9 cellular contexts compared by ENCODE assay signal in the genomic region with DNA sequence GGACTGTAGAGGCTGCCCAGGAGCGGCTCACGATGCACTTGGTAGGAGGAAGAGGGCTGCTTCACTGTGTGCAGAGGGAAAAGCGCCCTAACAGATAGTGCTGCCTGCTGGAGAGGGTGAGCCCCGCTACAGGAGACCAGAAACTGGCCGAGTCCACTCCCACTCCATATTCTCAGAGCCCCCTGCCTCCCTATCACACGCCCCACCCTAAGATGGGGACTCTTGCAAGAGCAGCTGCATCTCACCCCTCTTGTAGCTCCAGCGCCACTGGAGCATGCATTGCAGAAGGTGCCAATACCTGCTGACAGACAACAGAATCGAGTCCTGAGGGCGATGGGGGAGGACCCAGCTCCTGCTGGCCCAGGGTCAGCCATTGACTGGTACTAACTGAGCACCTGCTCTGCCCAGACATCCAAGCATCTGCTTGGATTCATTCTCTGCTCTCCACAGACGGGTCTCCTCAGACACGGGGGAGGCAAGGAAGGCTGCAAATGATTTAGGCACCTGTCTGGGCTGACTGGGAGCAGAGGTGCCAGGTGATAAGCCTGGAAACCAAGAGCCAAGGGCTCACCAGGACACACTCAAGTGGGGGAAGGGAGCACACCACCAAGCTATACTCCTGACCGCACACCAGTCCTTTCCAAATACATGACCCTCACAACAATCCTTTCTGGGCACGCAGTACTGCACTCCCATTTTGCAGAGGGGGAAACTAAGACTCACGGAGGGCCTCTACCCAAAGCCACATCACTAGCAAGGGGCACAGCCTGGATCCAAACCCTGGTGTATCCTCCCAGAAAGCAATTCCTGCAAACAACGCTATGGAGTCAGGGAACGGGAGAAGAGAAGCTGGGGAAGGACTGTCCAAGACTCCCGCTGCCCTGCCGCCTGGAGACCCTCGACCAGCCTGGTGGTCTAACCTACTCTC. TPM values are rescaled to one million over a fixed set of nuclear protein-coding genes. Genes with fewer than 3 reads are reported as not detected.
DNase-seq lines count a peak whose midpoint lies in the region; ATAC-seq and TF ChIP-seq lines count a peak whose summit lies in the region.
"Had no signal": no experiment of that assay in that cellular context is flagged by ENCODE, and none has a peak within 500 bp of the region (broad histone marks: within the 10 kb centered on the region; RNA-seq: fewer than 3 reads in every experiment).

No MANE protein-coding gene starts in this region.

- intact Hi-C loops in activated B cell treated with CpG ODN at 0.5 μM for 24 hours (cut with micrococcal nuclease): loop anchor here (5.0 to 10.0 kb wide), 2 partner anchors 302 to 689 kb away; a partner anchor contains a TSS

- peak overlapping the region; percentile 98 for H3K4me3 Mint-ChIP-seq in activated B cell treated with CpG ODN at 0.5 μM for 24 hours
- H3K4me3 Mint-ChIP-seq in stimulated activated memory B cell treated with anti-CD40 and anti-IgM and Interleukin-4, amounts not matched to agents 10 μg/mL and 1 μg/mL and 100 μg/mL, for 72 hours: peak overlapping the region; percentile 99

- H3K27me3 ChIP-seq in HL-60 (ENCODE audit: insufficient read depth, poor library complexity, severe bottlenecking) (no peaks in the 10 kb centered on the region), iPS DF 6.9 (ENCODE audit: control insufficient read depth, insufficient read depth, low read length) (no peaks in the 10 kb centered on the region)

- peaks cover 59% of the 10 kb centered on the region for H3K4me1 Mint-ChIP-seq in activated B cell treated with CpG ODN at 0.5 μM for 24 hours
- peaks cover 58% of the 10 kb centered on the region for H3K4me1 Mint-ChIP-seq in stimulated activated memory B cell treated with anti-CD40 and anti-IgM and Interleukin-4, amounts not matched to agents 10 μg/mL and 1 μg/mL and 100 μg/mL, for 72 hours

- H3K27ac Mint-ChIP-seq in activated B cell treated with CpG ODN at 0.5 μM for 24 hours: peak overlapping the region; percentile 89
- peak overlapping the region; percentile 90 for H3K27ac Mint-ChIP-seq in stimulated activated memory B cell treated with anti-CD40 and anti-IgM and Interleukin-4, amounts not matched to agents 10 μg/mL and 1 μg/mL and 100 μg/mL, for 72 hours

- POLR2A ChIA-PET in activated B cell treated with CpG ODN at 0.5 μM for 24 hours (lab: Charles Lee): interaction anchor here (0.8 to 2.6 kb wide), 5 partner anchors 32 to 437 kb away, joined by 3 to 24 read pairs (median 4); a partner anchor contains a TSS

- TF ChIP-seq CTCF in HL-60 (IDR thresholded peaks at IDR 0.05; ENCODE audit: insufficient read depth, low read length) (no peak), activated B cell treated with CpG ODN at 0.5 μM for 24 hours (IDR thresholded peaks at IDR 0.05) (no peak)

- H3K4me1 ChIP-seq in iPS DF 6.9 (ENCODE audit: control insufficient read depth, insufficient read depth, low read length): peaks cover 2% of the 10 kb centered on the region; the same call in 1 of the 2 replicates

- WGBS in iPS DF 6.9 (ENCODE audit: insufficient coverage, insufficient read length): no CpG with 5 or more reads among the region's 19 CpGs

- no peaks in the 10 kb centered on the region for H3K27me3 Mint-ChIP-seq in activated B cell treated with CpG ODN at 0.5 μM for 24 hours
- H3K27me3 Mint-ChIP-seq in stimulated activated memory B cell treated with anti-CD40 and anti-IgM and Interleukin-4, amounts not matched to agents 10 μg/mL and 1 μg/mL and 100 μg/mL, for 72 hours: no peaks in the 10 kb centered on the region

- peak in 1 of 2 experiments; percentile 44 for DNase-seq in HL-60 (ENCODE audit: low read depth in 1 of 2, low spot score in 1 of 2)
- no peak for DNase-seq in activated B cell treated with CpG ODN at 0.5 μM for 24 hours
- DNase-seq in iPS DF 6.9 (ENCODE audit: low read depth, low spot score): no peak
- DNase-seq in AG20443 (ENCODE audit: low spot score): no peak
- no peak for DNase-seq in effector CD8-positive, alpha-beta T cell (lab: John Stamatoyannopoulos, UW)
- DNase-seq: NCI-H2107 had no signal

- H3K36me3 Mint-ChIP-seq in activated B cell treated with CpG ODN at 0.5 μM for 24 hours (ENCODE audit: low read depth): peaks cover 2% of the 10 kb centered on the region
- H3K36me3 Mint-ChIP-seq in stimulated activated memory B cell treated with anti-CD40 and anti-IgM and Interleukin-4, amounts not matched to agents 10 μg/mL and 1 μg/mL and 100 μg/mL, for 72 hours: no peaks in the 10 kb centered on the region

- CTCF ChIA-PET in activated B cell treated with CpG ODN at 0.5 μM for 24 hours (lab: Charles Lee): interaction anchor here (1.2 to 1.3 kb wide), 2 partner anchors 34 to 93 kb away, joined by 4 read pairs; a partner anchor contains a TSS

- no peaks in the 10 kb centered on the region for H3K36me3 ChIP-seq in iPS DF 6.9 (ENCODE audit: control insufficient read depth, insufficient read depth, low read length)

- H3K27ac ChIP-seq in HL-60 (replicated peaks) (peak overlapping the region; percentile 78), iPS DF 6.9 (ENCODE audit: low read length) (no peak overlapping the region)

- peak overlapping the region; percentile 87 for H3K4me3 ChIP-seq in HL-60 (replicated peaks; ENCODE audit: insufficient read depth, low read length)
- peak overlapping the region; percentile 94; the same call in 1 of the 2 replicates for H3K4me3 ChIP-seq in iPS DF 6.9 (ENCODE audit: low read length)

- ATAC-seq in activated B cell treated with CpG ODN at 0.5 μM for 24 hours (ENCODE audit: low read depth): no peak
- no peak for ATAC-seq in stimulated activated memory B cell treated with anti-CD40 and anti-IgM and Interleukin-4, amounts not matched to agents 10 μg/mL and 1 μg/mL and 100 μg/mL, for 72 hours
- no peak for ATAC-seq in GM21786 (IDR thresholded peaks at IDR 0.05; ENCODE audit: unreplicated experiment)
- ATAC-seq in GM18520 (IDR thresholded peaks at IDR 0.05; ENCODE audit: unreplicated experiment): no peak

- H3K9me3 Mint-ChIP-seq in activated B cell treated with CpG ODN at 0.5 μM for 24 hours: no peaks in the 10 kb centered on the region
- H3K9me3 Mint-ChIP-seq in stimulated activated memory B cell treated with anti-CD40 and anti-IgM and Interleukin-4, amounts not matched to agents 10 μg/mL and 1 μg/mL and 100 μg/mL, for 72 hours: no peaks in the 10 kb centered on the region

- H3K9me3 ChIP-seq in iPS DF 6.9 (ENCODE audit: control insufficient read depth, insufficient read depth, low read length): no peaks in the 10 kb centered on the region

RNA-seq across cellular contexts. Expression of a gene that starts 1.6 kb away (rescaled TPM):
- total RNA-seq in activated B cell treated with CpG ODN at 0.5 μM for 24 hours: 19.5 and 22.5 TPM in 2 replicates
